Comparison of ENCODE assay signal across 17 cellular contexts in genomic region chr16:75570351-75571104, GRCh38. TPM values are rescaled to one million over a fixed set of nuclear protein-coding genes. Genes with fewer than 3 reads are reported as not detected.
A peak's percentile ranks its signal among the peaks of the same experiment; 100 is the strongest.
DNase-seq lines count a peak whose midpoint lies in the region; ATAC-seq and TF ChIP-seq lines count a peak whose summit lies in the region.
"Had no signal": no experiment of that assay in that cellular context is flagged by ENCODE, and none has a peak within 500 bp of the region (broad histone marks: within the 10 kb centered on the region; RNA-seq: fewer than 3 reads in every experiment).

No MANE protein-coding gene starts in this region.

- no peaks in the 10 kb centered on the region for H3K9me3 ChIP-seq in BLaER1 treated with 17β-estradiol and CSF1 and Interleukin-3, amounts not matched to agents 10 nM and 100 nM (replicated peaks in 1 of 11)
- no peaks in the 10 kb centered on the region for H3K9me3 ChIP-seq in OCI-LY7 (ENCODE audit: low read length)
- no peaks in the 10 kb centered on the region for H3K9me3 ChIP-seq in esophagus squamous epithelium
- H3K9me3 ChIP-seq in body of pancreas = no peaks in the 10 kb centered on the region

- peak; percentile 17 for DNase-seq in OCI-LY7 (ENCODE audit: low spot score)
- peak; percentile 6 for DNase-seq in midbrain (lab: John Stamatoyannopoulos, UW)
- DNase-seq in DMS53 treated with DMSO at 0.1 percent for 48 hours (lab: John Stamatoyannopoulos, UW; ENCODE audit: unreplicated experiment) = no peak
- no peak for DNase-seq in esophagus squamous epithelium (lab: John Stamatoyannopoulos, UW)
- DNase-seq in body of pancreas = no peak
- DNase-seq: activated naive CD4-positive, alpha-beta T cell treated with Interleukin-2 at 50 U/mL for 16 hours; DMS53; effector memory CD4-positive, alpha-beta T cell; IMR-90; NCI-H1417 treated with DMSO at 0.1 percent for 48 hours; stimulated activated CD4-positive, alpha-beta T cell treated with anti-CD3 and anti-CD28 coated beads, Interleukin-12 subunit alpha, Interleukin-12 subunit beta, amount 100 ng/mL, for 4 hours had no signal

- CTCF ChIA-PET in OCI-LY7 (lab: Charles Lee; ENCODE audit: unreplicated experiment) = interaction anchor here (0.5 kb wide), 1 partner anchor 93 kb away, joined by 4 read pairs; no protein-coding TSS in a partner anchor

- no TSS peak for BruUV-seq in OCI-LY7 (replicated peaks; lab: Mats Ljungman, UMichigan)

- H2AFZ ChIP-seq in OCI-LY7 (ENCODE audit: low read length) = no peak overlapping the region

- peak; percentile 21 for ATAC-seq in GM19351 (IDR thresholded peaks at IDR 0.05; ENCODE audit: unreplicated experiment)
- ATAC-seq in HG02840 (IDR thresholded peaks at IDR 0.05; ENCODE audit: low FRiP score, unreplicated experiment) = no peak
- ATAC-seq in body of pancreas = no peak

- intact Hi-C loops in OCI-LY7 (cut with micrococcal nuclease; ENCODE audit: unreplicated experiment) = no loop called here
- intact Hi-C loops in esophagus squamous epithelium (cut with DNase I) = no loop called here
- intact Hi-C loops in body of pancreas (cut with DNase I) = loop anchor here (5.0 kb wide), 1 partner anchor 47 kb away; no protein-coding TSS in a partner anchor

- 60 to 76% methylated on average over 4 to 5 of the region's 5 CpGs for WGBS in esophagus squamous epithelium, 2 donors
- WGBS in body of pancreas, 2 donors = 52 to 55% methylated on average over 5 of the region's 5 CpGs

- H3K27ac ChIP-seq in BLaER1 treated with 17β-estradiol and CSF1 and Interleukin-3, amounts not matched to agents 10 nM and 100 nM = peak overlapping the region in 4 of 11 experiments; percentile 47 to 67 (median 52); a peak in 8 of 22 replicates
- H3K27ac ChIP-seq in OCI-LY7 (ENCODE audit: low read depth, low read length, poor library complexity, severe bottlenecking) (peak overlapping the region; percentile 49), esophagus squamous epithelium (no peak overlapping the region), body of pancreas (peak overlapping the region in 1 of 4 donors; percentile 28)

- POLR2A ChIA-PET in OCI-LY7 (lab: Charles Lee) = interaction anchor here (1.9 kb wide), 1 partner anchor 10 kb away, joined by 4 read pairs; no protein-coding TSS in a partner anchor

- no peaks in the 10 kb centered on the region for H3K27me3 ChIP-seq in BLaER1 treated with 17β-estradiol and CSF1 and Interleukin-3, amounts not matched to agents 10 nM and 100 nM
- H3K27me3 ChIP-seq in esophagus squamous epithelium = no peaks in the 10 kb centered on the region
- H3K27me3 ChIP-seq in body of pancreas = no peaks in the 10 kb centered on the region

- peaks cover 73 to 83% (median 81%) of the 10 kb centered on the region in 11 experiments for H3K36me3 ChIP-seq in BLaER1 treated with 17β-estradiol and CSF1 and Interleukin-3, amounts not matched to agents 10 nM and 100 nM
- H3K36me3 ChIP-seq in OCI-LY7 (ENCODE audit: insufficient read depth, low read length) (peaks cover 75% of the 10 kb centered on the region), esophagus squamous epithelium (peaks cover 17 to 77% (median 30%) of the 10 kb centered on the region in 3 donors), body of pancreas (replicated peaks in 1 of 2; ENCODE audit: insufficient read depth in 1 of 2, low read depth in 2 of 2) (peaks cover 0 to 3% of the 10 kb centered on the region in 2 donors)

- TF ChIP-seq CTCF in OCI-LY7 (conservative IDR thresholded peaks at IDR 0.05; ENCODE audit: low read length) = no peak
- TF ChIP-seq CTCF in esophagus squamous epithelium (IDR thresholded peaks at IDR 0.05) = no peak
- TF ChIP-seq CTCF in body of pancreas (IDR thresholded peaks at IDR 0.05) = no peak

- no peak for TF ChIP-seq POLR2A in esophagus squamous epithelium (IDR thresholded peaks at IDR 0.05)
- TF ChIP-seq POLR2A in body of pancreas (IDR thresholded peaks at IDR 0.05) = no peak

- H3K4me1 ChIP-seq in BLaER1 treated with 17β-estradiol and CSF1 and Interleukin-3, amounts not matched to agents 10 nM and 100 nM = peaks cover 43 to 69% (median 57%) of the 10 kb centered on the region in 10 experiments
- H3K4me1 ChIP-seq in OCI-LY7 (ENCODE audit: insufficient read depth, low read length, poor library complexity, severe bottlenecking) = peaks cover 51% of the 10 kb centered on the region
- peaks cover 8 to 63% (median 25%) of the 10 kb centered on the region in 3 donors for H3K4me1 ChIP-seq in esophagus squamous epithelium
- peaks cover 26% of the 10 kb centered on the region for H3K4me1 ChIP-seq in body of pancreas

- no peak overlapping the region for H3K4me3 ChIP-seq in BLaER1 treated with 17β-estradiol and CSF1 and Interleukin-3, amounts not matched to agents 10 nM and 100 nM
- H3K4me3 ChIP-seq in OCI-LY7 (ENCODE audit: low read depth, low read length, poor library complexity, severe bottlenecking) (peak overlapping the region; percentile 18), esophagus squamous epithelium (no peak overlapping the region), body of pancreas (no peak overlapping the region)

- no peaks in the 10 kb centered on the region for H3K9me2 ChIP-seq in OCI-LY7 (ENCODE audit: insufficient read depth, low read length)

- peak overlapping the region; percentile 18 to 97 (median 57); a peak in 18 of 22 replicates for H3K4me2 ChIP-seq in BLaER1 treated with 17β-estradiol and CSF1 and Interleukin-3, amounts not matched to agents 10 nM and 100 nM
- peak overlapping the region; percentile 60 for H3K4me2 ChIP-seq in OCI-LY7 (ENCODE audit: low read length)

- peaks cover 16% of the 10 kb centered on the region for H3K79me2 ChIP-seq in OCI-LY7 (ENCODE audit: insufficient read depth, low read depth, low read length)

- peaks cover 53 to 92% (median 89%) of the 10 kb centered on the region in 11 experiments for H4K20me1 ChIP-seq in BLaER1 treated with 17β-estradiol and CSF1 and Interleukin-3, amounts not matched to agents 10 nM and 100 nM
- H4K20me1 ChIP-seq in OCI-LY7 (ENCODE audit: insufficient read depth, low read length) = peaks cover 19% of the 10 kb centered on the region; the same call in 1 of the 2 replicates

- peak overlapping the region in 4 of 11 experiments; percentile 25 to 59 (median 42); a peak in 5 of 22 replicates for H3K9ac ChIP-seq in BLaER1 treated with 17β-estradiol and CSF1 and Interleukin-3, amounts not matched to agents 10 nM and 100 nM

RNA-seq across cellular contexts. Expression of gene GABARAPL2, which starts 4.3 kb away (rescaled TPM):
- total RNA-seq in OCI-LY7 (2014; rRNA removed; shearing (Covaris generic)) = 37.0 and 57.7 TPM in 2 replicates
- total RNA-seq in OCI-LY7 (2022) (91.6 and 93.5 TPM in 2 replicates), esophagus squamous epithelium (10 to 100 TPM; 47.4 to 75.0 (median 65.2) TPM), body of pancreas (10 to 100 TPM; 35.9 to 66.2 TPM)

RNA-seq across cellular contexts. Expression of gene TMEM231, which starts 14.5 kb away (rescaled TPM):
- total RNA-seq in OCI-LY7 (2014; rRNA removed; shearing (Covaris generic)) = 5.6 and 6.9 TPM in 2 replicates
- total RNA-seq in OCI-LY7 (2022) = 6.6 and 10.0 TPM in 2 replicates
- 1 to 10 TPM; 1.2 to 4.2 (median 1.9) TPM for total RNA-seq in esophagus squamous epithelium
- total RNA-seq in body of pancreas = 1 to 10 TPM; 2.6 to 7.6 TPM

RNA-seq across cellular contexts. Expression of gene CHST5, which starts 34.6 kb away (rescaled TPM):
- 0.19 and 0.54 TPM in 2 replicates for total RNA-seq in OCI-LY7 (2014; rRNA removed; shearing (Covaris generic))
- 0.10 and 0.89 TPM in 2 replicates for total RNA-seq in OCI-LY7 (2022)
- under 1 TPM in 1 of 4 donors, not detected in 3; 0.19 TPM for total RNA-seq in esophagus squamous epithelium
- total RNA-seq in body of pancreas = not detected
- total RNA-seq: bronchial epithelial cell, IMR-90, mesenteric fat pad, osteoblast had no signal

RNA-seq across cellular contexts. Expression of gene ADAT1, which starts 52.6 kb away (rescaled TPM):
- total RNA-seq in OCI-LY7 (2014; rRNA removed; shearing (Covaris generic)) = 46.8 and 53.4 TPM in 2 replicates
- total RNA-seq in OCI-LY7 (2022) (85.7 and 91.7 TPM in 2 replicates), esophagus squamous epithelium (10 to 100 TPM; 17.9 to 35.2 (median 25.3) TPM), body of pancreas (10 to 100 TPM; 12.9 to 14.8 TPM)

Comparison
In these comparisons a context has a peak if more than half of its experiments do, and no peak if none do; other contexts are left out.
1. DNase-seq: peak in OCI-LY7 (single experiment) and midbrain (single experiment); none in DMS53 treated with DMSO at 0.1 percent for 48 hours (single experiment), esophagus squamous epithelium (single experiment) and body of pancreas (0 of 4).